9 cellular contexts compared by ENCODE assay signal in the genomic region with DNA sequence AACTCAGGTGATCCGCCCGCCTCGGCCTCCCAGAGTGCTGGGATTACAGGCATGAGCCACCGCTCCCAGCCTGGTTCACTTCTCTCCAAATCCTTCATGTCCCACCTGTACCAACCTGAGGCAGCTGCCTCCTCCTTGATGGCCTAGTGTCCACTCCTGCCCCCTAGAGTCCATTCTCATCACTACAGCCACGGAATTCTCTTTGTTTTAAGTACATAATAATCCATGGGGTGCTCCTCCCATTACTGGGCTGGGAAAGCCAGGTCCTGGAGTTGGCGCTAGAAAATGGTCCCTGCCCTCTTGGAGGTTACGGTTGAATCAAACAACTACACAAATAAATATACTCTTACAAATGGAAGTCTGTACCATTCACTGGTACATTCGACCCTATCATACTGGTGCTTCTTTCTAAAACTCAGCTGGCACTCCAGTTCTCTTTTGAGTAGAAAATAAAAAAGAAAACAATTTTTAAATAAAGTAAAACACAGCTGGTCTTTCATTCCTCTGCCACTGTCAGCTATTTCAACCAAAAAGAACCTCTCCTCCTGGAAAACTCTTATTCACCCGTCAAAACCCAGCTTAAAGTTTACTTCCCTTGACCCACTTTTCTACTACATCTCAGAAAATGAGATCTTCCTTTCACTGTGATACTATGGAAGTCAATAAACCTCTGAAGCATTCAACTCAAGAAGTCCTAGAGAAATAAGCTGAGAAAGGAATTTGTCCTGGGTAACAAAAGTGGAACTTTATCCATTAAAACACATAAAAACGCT. TPM values are rescaled to one million over a fixed set of nuclear protein-coding genes. Genes with fewer than 3 reads are reported as not detected.
DNase-seq lines count a peak whose midpoint lies in the region; ATAC-seq, FAIRE-seq and TF ChIP-seq lines count a peak whose summit lies in the region.
"Had no signal": no experiment of that assay in that cellular context is flagged by ENCODE, and none has a peak within 500 bp of the region (broad histone marks: within the 10 kb centered on the region; RNA-seq: fewer than 3 reads in every experiment).

No MANE protein-coding gene starts in this region.

- H3K18ac ChIP-seq in H1 (ENCODE audit: extremely low read depth, low read length) = no peak overlapping the region

- peak; percentile 25 for TF ChIP-seq CTCF in left ventricle myocardium inferior (IDR thresholded peaks at IDR 0.05; ENCODE audit: borderline replicate concordance)
- no peak for TF ChIP-seq CTCF in right atrium auricular region (IDR thresholded peaks at IDR 0.05)
- TF ChIP-seq CTCF in RWPE1 (conservative IDR thresholded peaks at IDR 0.05; ENCODE audit: low read depth) = peak; percentile 36
- TF ChIP-seq CTCF in H1 (IDR thresholded peaks at IDR 0.05; ENCODE audit: control extremely low read depth in 1 of 3, insufficient read depth in 1 of 3, low read depth in 1 of 3, low read length in 3 of 3) = peak; percentile 67 to 78 (median 72)
- peak; percentile 14 for TF ChIP-seq CTCF in thoracic aorta (IDR thresholded peaks at IDR 0.05)

- peaks cover 4% of the 10 kb centered on the region; the same call in 1 of the 2 replicates for H3K23me2 ChIP-seq in H1 (ENCODE audit: low read depth, low read length)

- no peak overlapping the region for H4K5ac ChIP-seq in H1 (ENCODE audit: insufficient read length, low read depth, low read length)

- no peaks in the 10 kb centered on the region for H3K79me1 ChIP-seq in H1 (ENCODE audit: low read depth, low read length)

- POLR2A ChIA-PET in RWPE1 (lab: Yijun Ruan, JAX; ENCODE audit: low non-redundant PET) (no interaction called here), H1 (lab: Charles Lee; ENCODE audit: partially characterized antibody) (no interaction called here)

- no peak overlapping the region for H3K4ac ChIP-seq in H1 (replicated peaks; ENCODE audit: insufficient read length, low read depth, low read length)

- H3K4me1 ChIP-seq in left ventricle myocardium inferior (peaks cover 9% of the 10 kb centered on the region), right atrium auricular region (peaks cover 0 to 3% of the 10 kb centered on the region in 2 donors), H1 (replicated peaks in 1 of 4; ENCODE audit: control insufficient read depth in 3 of 4, insufficient read depth in 4 of 4, low read length in 3 of 4) (no peaks in the 10 kb centered on the region), thoracic aorta (ENCODE audit: control insufficient read depth in 1 of 2, low read depth in 2 of 2) (peaks cover 0 to 4% of the 10 kb centered on the region in 2 donors)

- no peak overlapping the region for H2BK120ac ChIP-seq in H1 (replicated peaks; ENCODE audit: low read depth, low read length)

- H2BK5ac ChIP-seq in H1 (ENCODE audit: low read depth, low read length) = no peak overlapping the region

- FAIRE-seq in H1 (lab: Jason Lieb, UNC) = no peak
- FAIRE-seq: islet of Langerhans had no signal

- no peak overlapping the region for H2BK12ac ChIP-seq in H1 (ENCODE audit: low read depth, low read length)

- no peaks in the 10 kb centered on the region for H3K79me2 ChIP-seq in H1 (ENCODE audit: control insufficient read depth in 1 of 2, insufficient read depth in 2 of 2, low read length in 2 of 2)

- H2AK5ac ChIP-seq in H1 (ENCODE audit: low read depth, low read length) = no peak overlapping the region

- DNase-seq in left ventricle myocardium inferior (no peak), right atrium auricular region (ENCODE audit: low spot score) (no peak), RWPE1 (ENCODE audit: low spot score) (no peak), H1 (ENCODE audit: low read depth in 1 of 2, low spot score in 2 of 2) (peak; percentile 89 to 90), thoracic aorta (ENCODE audit: low spot score) (no peak), HCEC 1CT (no peak)

- WGBS in H1 (ENCODE audit: extremely low coverage in 1 of 2, insufficient coverage in 1 of 2, insufficient read length in 1 of 2, insufficient replicate concordance in 2 of 2, low coverage in 1 of 2, low lambda C conversion rate in 2 of 2, missing lambda C conversion rate in 1 of 2), 2 experiments = 59% methylated on average over 10 of the region's 10 CpGs; no CpG with 5 or more reads in 1 of the 2 experiments

- no peak overlapping the region for H3K14ac ChIP-seq in H1 (ENCODE audit: insufficient read length)

- no peak overlapping the region for H2AFZ ChIP-seq in H1 (ENCODE audit: low read length)

- H2BK15ac ChIP-seq in H1 (ENCODE audit: low read length) = no peak overlapping the region

- H3K56ac ChIP-seq in H1 (replicated peaks; ENCODE audit: insufficient read length, low read depth, low read length) = no peak overlapping the region

- H3K27me3 ChIP-seq in left ventricle myocardium inferior (ENCODE audit: low read depth) (no peaks in the 10 kb centered on the region), right atrium auricular region (no peaks in the 10 kb centered on the region), H1 (replicated peaks in 1 of 4; ENCODE audit: control insufficient read depth in 3 of 4, extremely low read depth in 1 of 4, insufficient read depth in 3 of 4, low read length in 3 of 4) (no peaks in the 10 kb centered on the region), thoracic aorta (replicated peaks; ENCODE audit: insufficient read depth) (no peaks in the 10 kb centered on the region)

- intact Hi-C loops in left ventricle myocardium inferior (cut with micrococcal nuclease) = no loop called here

- H4K91ac ChIP-seq in H1 (replicated peaks; ENCODE audit: insufficient read length, low read length) = no peak overlapping the region

- no peak for TF ChIP-seq EP300 in H1 (IDR thresholded peaks at IDR 0.05; ENCODE audit: borderline replicate concordance in 1 of 2, low read depth in 2 of 2, low read length in 2 of 2)

- peaks cover 15% of the 10 kb centered on the region for H3K9me3 ChIP-seq in left ventricle myocardium inferior (replicated peaks)
- H3K9me3 ChIP-seq in right atrium auricular region = peaks cover 0 to 10% of the 10 kb centered on the region in 2 donors
- peaks cover 0 to 9% of the 10 kb centered on the region in 2 experiments; a peak in 2 of 4 replicates for H3K9me3 ChIP-seq in H1 (ENCODE audit: insufficient read depth in 2 of 2, low read depth in 1 of 2, low read length in 1 of 2)
- no peaks in the 10 kb centered on the region for H3K9me3 ChIP-seq in thoracic aorta

- ATAC-seq in thoracic aorta (ENCODE audit: insufficient number of reproducible peaks, low FRiP score, low read depth) (no peak), GM21825 (IDR thresholded peaks at IDR 0.05; ENCODE audit: unreplicated experiment) (no peak), GM19324 (IDR thresholded peaks at IDR 0.05; ENCODE audit: low FRiP score, unreplicated experiment) (no peak)

- H4K20me1 ChIP-seq in H1 (replicated peaks in 1 of 2; ENCODE audit: control insufficient read depth in 1 of 2, insufficient read depth in 2 of 2, low read length in 2 of 2) = peaks cover 0 to 4% of the 10 kb centered on the region in 2 experiments

- H3K9ac ChIP-seq in H1 (replicated peaks in 1 of 4; ENCODE audit: extremely low read depth in 1 of 4, low read depth in 3 of 4, low read length in 3 of 4) = no peak overlapping the region

- H3K36me3 ChIP-seq in left ventricle myocardium inferior = no peaks in the 10 kb centered on the region
- H3K36me3 ChIP-seq in right atrium auricular region = no peaks in the 10 kb centered on the region
- no peaks in the 10 kb centered on the region for H3K36me3 ChIP-seq in H1 (ENCODE audit: control insufficient read depth in 2 of 4, insufficient read depth in 4 of 4, low read length in 3 of 4)
- H3K36me3 ChIP-seq in thoracic aorta = no peaks in the 10 kb centered on the region

- no peak for TF ChIP-seq POLR2A in H1 (IDR thresholded peaks at IDR 0.05; ENCODE audit: control extremely low read depth in 1 of 2, low read depth in 2 of 2, low read length in 2 of 2)

- H4K8ac ChIP-seq in H1 (ENCODE audit: extremely low read depth, insufficient read depth, low read length) = no peak overlapping the region

- no peak overlapping the region for H2BK20ac ChIP-seq in H1 (ENCODE audit: low read length)

- H3K4me3 ChIP-seq in left ventricle myocardium inferior (no peak overlapping the region), right atrium auricular region (no peak overlapping the region), H1 (ENCODE audit: extremely low read depth in 1 of 4, insufficient read depth in 2 of 4, low read depth in 3 of 4, low read length in 4 of 4) (no peak overlapping the region), thoracic aorta (no peak overlapping the region)

- H3K27ac ChIP-seq in left ventricle myocardium inferior (replicated peaks) = no peak overlapping the region
- H3K27ac ChIP-seq in right atrium auricular region = no peak overlapping the region
- H3K27ac ChIP-seq in RWPE1 = no peak overlapping the region
- no peak overlapping the region for H3K27ac ChIP-seq in H1 (ENCODE audit: low read depth, low read length)
- no peak overlapping the region for H3K27ac ChIP-seq in thoracic aorta

- peak; percentile 67 to 73 for TF ChIP-seq RAD21 in H1 (IDR thresholded peaks at IDR 0.05 in 1 of 2, conservative IDR thresholded peaks at IDR 0.05 in 1 of 2; ENCODE audit: low read depth in 2 of 2, low read length in 2 of 2)

- no peak overlapping the region for H3K23ac ChIP-seq in H1 (ENCODE audit: insufficient read length)

- CTCF ChIA-PET in RWPE1 (lab: Yijun Ruan, JAX) (interaction anchor here (0.6 to 0.8 kb wide), 3 partner anchors 19 to 449 kb away, joined by 4 to 6 read pairs (median 4); no protein-coding TSS in a partner anchor), H1 (lab: Charles Lee; ENCODE audit: partially characterized antibody) (interaction anchor here (0.6 to 1.9 kb wide), 28 partner anchors 9 to 1712 kb away, joined by 3 to 9 read pairs (median 4); no protein-coding TSS in a partner anchor)

- H3K4me2 ChIP-seq in H1 (ENCODE audit: insufficient read depth in 1 of 2, low read depth in 2 of 2, low read length in 2 of 2) = no peak overlapping the region

RNA-seq across cellular contexts. Expression of a gene that starts 22.4 kb away (rescaled TPM):
- 8.3 TPM for total RNA-seq in left ventricle myocardium inferior
- total RNA-seq in right atrium auricular region = 10 to 100 TPM in 1 of 2 donors, 1 to 10 TPM in 1; 8.3 to 14.0 TPM
- total RNA-seq in H1 (2021; fragmentation: NEBNext Ultra II Directional; extraction: Animal tissue kit (Norgen Biotek cat#: 25700)) = 35.9 and 36.8 TPM in 2 replicates
- polyA plus RNA-seq in H1 (2011; rRNA removed) = 12.2 and 17.4 TPM in 2 replicates
- 17.4 TPM for polyA plus RNA-seq in H1 (2011; cell fraction: cytosol; rRNA removed)
- 25.3 TPM for polyA plus RNA-seq in H1 (2011; cell fraction: nucleus; rRNA removed)
- 20.2 to 26.9 TPM (median 23.4 TPM) in 4 replicates for polyA plus RNA-seq in H1 (2012, experiment 1 of 2)
- 17.9 TPM for polyA plus RNA-seq in H1 (2012, experiment 2 of 2)
- polyA plus RNA-seq in H1 (2013, experiment 1 of 2) = 17.7 TPM
- polyA plus RNA-seq in H1 (2013, experiment 2 of 2) = 17.2 TPM
- 8.3 and 9.1 TPM in 2 replicates for polyA minus RNA-seq in H1 (2011; rRNA and poly(A)+ RNA removed)
- 20.8 TPM for polyA minus RNA-seq in H1 (2011; cell fraction: cytosol; rRNA and poly(A)+ RNA removed)
- 15.8 TPM for polyA minus RNA-seq in H1 (2011; cell fraction: nucleus; rRNA and poly(A)+ RNA removed)
- total RNA-seq in thoracic aorta = 10 to 100 TPM; 21.8 to 22.7 TPM

RNA-seq across cellular contexts. Expression of a gene that starts 32.1 kb away (rescaled TPM):
- total RNA-seq in left ventricle myocardium inferior (85.3 TPM), right atrium auricular region (100 to 1,000 TPM in 1 of 2 donors, 10 to 100 TPM in 1; 50.8 to 118 TPM), thoracic aorta (100 to 1,000 TPM; 102 to 116 TPM)
- 48.7 and 51.0 TPM in 2 replicates for total RNA-seq in H1 (2021; fragmentation: NEBNext Ultra II Directional; extraction: Animal tissue kit (Norgen Biotek cat#: 25700))
- 13.1 and 23.0 TPM in 2 replicates for polyA plus RNA-seq in H1 (2011; rRNA removed)
- polyA plus RNA-seq in H1 (2011; cell fraction: cytosol; rRNA removed) = 14.0 TPM
- polyA plus RNA-seq in H1 (2011; cell fraction: nucleus; rRNA removed) = 67.6 TPM
- 19.9 to 25.1 TPM (median 21.9 TPM) in 4 replicates for polyA plus RNA-seq in H1 (2012, experiment 1 of 2)
- 2.9 TPM for polyA plus RNA-seq in H1 (2012, experiment 2 of 2)
- polyA plus RNA-seq in H1 (2013, experiment 1 of 2) = 21.5 TPM
- polyA plus RNA-seq in H1 (2013, experiment 2 of 2) = 20.9 TPM
- polyA minus RNA-seq in H1 (2011; rRNA and poly(A)+ RNA removed) = 137 and 179 TPM in 2 replicates
- 53.8 TPM for polyA minus RNA-seq in H1 (2011; cell fraction: cytosol; rRNA and poly(A)+ RNA removed)
- 71.7 TPM for polyA minus RNA-seq in H1 (2011; cell fraction: nucleus; rRNA and poly(A)+ RNA removed)

Comparison
In these comparisons a context has a peak if more than half of its experiments do, and no peak if none do; other contexts are left out.
1. CTCF ChIP-seq: peak in left ventricle myocardium inferior (single experiment), RWPE1 (single experiment), H1 (3 of 3) and thoracic aorta (single experiment); none in right atrium auricular region (0 of 2).
2. DNase-seq: peak in H1 (2 of 2); none in left ventricle myocardium inferior (single experiment), right atrium auricular region (single experiment), RWPE1 (single experiment), thoracic aorta (single experiment) and HCEC 1CT (single experiment).